ENCODE assay signal across 1 cellular context in the genomic region with DNA sequence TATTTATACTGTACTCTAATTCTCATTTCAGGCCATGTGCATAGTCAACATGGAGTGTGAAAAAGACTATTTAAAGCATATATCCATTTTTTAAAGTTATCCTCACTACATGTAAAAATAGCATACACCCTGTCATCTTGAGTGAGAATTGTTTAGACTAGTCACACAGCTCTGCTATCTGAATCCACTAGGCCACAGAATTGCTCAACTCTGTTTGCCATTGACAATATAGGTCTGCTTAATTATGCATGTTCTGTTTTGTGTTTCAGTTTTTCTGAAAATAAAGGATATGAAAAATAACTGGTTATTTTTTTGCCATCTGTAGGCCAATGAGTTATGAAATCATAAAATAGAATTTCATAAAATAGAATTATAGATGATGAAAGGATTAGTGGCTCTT.
TF ChIP-seq lines count a peak whose summit lies in the region.

No MANE protein-coding gene starts in this region.

TF ChIP-seq in K562, 482 proteins besides CTCF, POLR2A, EP300 and RAD21 (continued from another document):
- TF ChIP-seq, protein P1, sequence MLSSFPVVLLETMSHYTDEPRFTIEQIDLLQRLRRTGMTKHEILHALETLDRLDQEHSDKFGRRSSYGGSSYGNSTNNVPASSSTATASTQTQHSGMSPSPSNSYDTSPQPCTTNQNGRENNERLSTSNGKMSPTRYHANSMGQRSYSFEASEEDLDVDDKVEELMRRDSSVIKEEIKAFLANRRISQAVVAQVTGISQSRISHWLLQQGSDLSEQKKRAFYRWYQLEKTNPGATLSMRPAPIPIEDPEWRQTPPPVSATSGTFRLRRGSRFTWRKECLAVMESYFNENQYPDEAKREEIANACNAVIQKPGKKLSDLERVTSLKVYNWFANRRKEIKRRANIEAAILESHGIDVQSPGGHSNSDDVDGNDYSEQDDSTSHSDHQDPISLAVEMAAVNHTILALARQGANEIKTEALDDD (IDR thresholded peaks at IDR 0.05): 0 out of 2 replicates have a peak, but pooled peaks have one; percentile 27
- no peak for TF ChIP-seq FOXO4 (CRISPR knock-in tag; IDR thresholded peaks at IDR 0.05)
TF ChIP-seq in K562: peak in this region for 3.
